ENCODE assay signal across 8 cellular contexts in genomic region chr2:69386376-69386775, GRCh38. TPM values are rescaled to one million over a fixed set of nuclear protein-coding genes. Genes with fewer than 3 reads are reported as not detected.
DNase-seq lines count a peak whose midpoint lies in the region; ATAC-seq and TF ChIP-seq lines count a peak whose summit lies in the region.

No MANE protein-coding gene starts in this region.

- H3K27me3 Mint-ChIP-seq in progenitor cell of endocrine pancreas, result no peaks in the 10 kb centered on the region

- H2AFZ ChIP-seq in OCI-LY1 (ENCODE audit: low read length), result no peak overlapping the region

- H3K36me3 Mint-ChIP-seq in progenitor cell of endocrine pancreas (ENCODE audit: insufficient read depth), result peaks cover 2% of the 10 kb centered on the region

- no peaks in the 10 kb centered on the region for H3K36me3 ChIP-seq in OCI-LY1 (ENCODE audit: insufficient read depth, low read length)

- H3K4me2 ChIP-seq in OCI-LY1 (ENCODE audit: low read length), result peak overlapping the region; percentile 71

- H3K27ac ChIP-seq in OCI-LY1 (ENCODE audit: low read depth, low read length, poor library complexity, severe bottlenecking), result no peak overlapping the region

- H4K20me1 ChIP-seq in OCI-LY1 (ENCODE audit: insufficient read depth, low read length), result no peaks in the 10 kb centered on the region

- H3F3A ChIP-seq in OCI-LY1 (ENCODE audit: insufficient read depth, low read length), result no peaks in the 10 kb centered on the region

- H3K79me2 ChIP-seq in OCI-LY1 (ENCODE audit: insufficient read depth, low read length), result peaks cover 18% of the 10 kb centered on the region

- no peaks in the 10 kb centered on the region for H3K9me2 ChIP-seq in OCI-LY1 (ENCODE audit: low read depth, low read length)

- H3K4me1 Mint-ChIP-seq in progenitor cell of endocrine pancreas (ENCODE audit: low read depth), result peaks cover 25% of the 10 kb centered on the region

- peak overlapping the region; percentile 91 for H3K27ac Mint-ChIP-seq in progenitor cell of endocrine pancreas

- H3K9me3 Mint-ChIP-seq in progenitor cell of endocrine pancreas (ENCODE audit: low read depth), result no peaks in the 10 kb centered on the region

- H3K27me3 ChIP-seq in OCI-LY1 (ENCODE audit: insufficient read depth, low read length), result no peaks in the 10 kb centered on the region

- peaks cover 18% of the 10 kb centered on the region for H3K4me1 ChIP-seq in OCI-LY1 (ENCODE audit: insufficient read depth, low read length, severe bottlenecking)

- ATAC-seq in GM18909 (IDR thresholded peaks at IDR 0.05; ENCODE audit: poor library complexity, unreplicated experiment) (peak; percentile 32), HG03521 (IDR thresholded peaks at IDR 0.05; ENCODE audit: unreplicated experiment) (no peak)

- no peaks in the 10 kb centered on the region for H3K9me3 ChIP-seq in OCI-LY1 (ENCODE audit: low read length)

- H3K9ac ChIP-seq in OCI-LY1 (ENCODE audit: low read length), result peak overlapping the region; percentile 70

- no peak for TF ChIP-seq CTCF in OCI-LY1 (IDR thresholded peaks at IDR 0.05; ENCODE audit: low read length)
- no peak for TF ChIP-seq CTCF in epithelial cell of esophagus (IDR thresholded peaks at IDR 0.05; ENCODE audit: insufficient read depth, low read depth, low read length, missing control alignments)
- TF ChIP-seq CTCF in progenitor cell of endocrine pancreas (IDR thresholded peaks at IDR 0.05; ENCODE audit: unreplicated experiment), result no peak

- H3K4me3 Mint-ChIP-seq in progenitor cell of endocrine pancreas (ENCODE audit: low read depth), result peak overlapping the region; percentile 94

- in situ Hi-C loops in ACHN (cut with HindIII; ENCODE audit: low pct_ligation_motif_present, low pct_unique_long_range_greater_than_20kb, low sequenced_read_pairs), result no loop called here

- peak overlapping the region; percentile 81 for H3K4me3 ChIP-seq in OCI-LY1 (ENCODE audit: low read depth, low read length, poor library complexity, severe bottlenecking)
- H3K4me3 ChIP-seq in epithelial cell of esophagus (ENCODE audit: low read length), result peak overlapping the region; percentile 78

- peak; percentile 31 for DNase-seq in ACHN
- no peak for DNase-seq in epithelial cell of esophagus (ENCODE audit: low read depth)
- DNase-seq in progenitor cell of endocrine pancreas (ENCODE audit: low spot score, unreplicated experiment), result no peak
- DNase-seq in GDM1 (lab: John Stamatoyannopoulos, UW), result no peak
- no peak for DNase-seq in NCI-H524 (lab: John Stamatoyannopoulos, UW)

RNA-seq across cellular contexts. Expression of gene GFPT1, which starts 0.7 kb away (rescaled TPM):
- 50.9 and 51.9 TPM in 2 replicates for total RNA-seq in progenitor cell of endocrine pancreas

RNA-seq across cellular contexts. Expression of gene NFU1, which starts 50.9 kb away (rescaled TPM):
- total RNA-seq in progenitor cell of endocrine pancreas, result 41.6 and 44.1 TPM in 2 replicates
